ENCODE assay signal across 21 cellular contexts in genomic region chr1:3820316-3820715, GRCh38. TPM values are rescaled to one million over a fixed set of nuclear protein-coding genes. Genes with fewer than 3 reads are reported as not detected.
DNase-seq lines count a peak whose midpoint lies in the region; ATAC-seq, FAIRE-seq and TF ChIP-seq lines count a peak whose summit lies in the region.
"Had no signal": no experiment of that assay in that cellular context is flagged by ENCODE, and none has a peak within 500 bp of the region (broad histone marks: within the 10 kb centered on the region; RNA-seq: fewer than 3 reads in every experiment).

No MANE protein-coding gene starts in this region.

- TF ChIP-seq POLR2A in sigmoid colon (IDR thresholded peaks at IDR 0.05), result no peak

- 93 to 94% methylated on average over 8 of the region's 8 CpGs for WGBS in sigmoid colon, 2 donors

- H3K27ac Mint-ChIP-seq in brain, result peak overlapping the region; percentile 81 to 97 (median 94)

- no peak for FAIRE-seq in kidney (lab: Jason Lieb, UNC)
- FAIRE-seq: A204.1, G401.6, GM12878, H1 had no signal

- H3K4me1 Mint-ChIP-seq in brain, result peaks cover 37% of the 10 kb centered on the region

- H3K9ac ChIP-seq in BLaER1 (peak overlapping the region; percentile 48), kidney (ENCODE audit: low read length in 2 of 2) (no peak overlapping the region)

- 0 out of 2 replicates have a peak overlapping the region, but pooled peaks have one; percentile 21 for H3K4me3 ChIP-seq in BLaER1
- no peak overlapping the region for H3K4me3 ChIP-seq in kidney (ENCODE audit: low read length in 2 of 2)
- no peak overlapping the region for H3K4me3 ChIP-seq in sigmoid colon
- H3K4me3 ChIP-seq: GM12878 had no signal

- H3K36me3 Mint-ChIP-seq in brain, result peaks cover 51% of the 10 kb centered on the region

- intact Hi-C loops in kidney (cut with DNase I) (no loop called here), sigmoid colon (cut with DNase I) (no loop called here)

- H3K36me3 ChIP-seq in BLaER1 (peaks cover 84% of the 10 kb centered on the region), kidney (ENCODE audit: control insufficient read depth in 1 of 2, insufficient read depth in 2 of 2, low read length in 2 of 2) (peaks cover 20 to 28% of the 10 kb centered on the region in 2 donors), sigmoid colon (peaks cover 12 to 88% (median 38%) of the 10 kb centered on the region in 4 donors)

- H3K27me3 ChIP-seq in BLaER1 (no peaks in the 10 kb centered on the region), sigmoid colon (no peaks in the 10 kb centered on the region)

- H3K9me3 Mint-ChIP-seq in brain, result no peaks in the 10 kb centered on the region
- H3K9me3 Mint-ChIP-seq: CD14-positive monocyte had no signal

- H3K9me3 ChIP-seq in BLaER1 (no peaks in the 10 kb centered on the region), kidney (ENCODE audit: control insufficient read depth in 1 of 2, low read length in 2 of 2) (no peaks in the 10 kb centered on the region), sigmoid colon (no peaks in the 10 kb centered on the region)

- peak overlapping the region in 1 of 5 experiments; percentile 10 for H3K4me3 Mint-ChIP-seq in brain
- H3K4me3 Mint-ChIP-seq: CD14-positive monocyte had no signal

- no peak for TF ChIP-seq EP300 in sigmoid colon (IDR thresholded peaks at IDR 0.05)

- H3K4me2 ChIP-seq in BLaER1, result peak overlapping the region; percentile 79

- peak; percentile 11 for DNase-seq in kidney
- peak; percentile 25 for DNase-seq in sigmoid colon
- no peak for DNase-seq in NCI-H2029 treated with DMSO at 0.1 percent for 48 hours (lab: John Stamatoyannopoulos, UW)
- no peak for DNase-seq in HuH-7.5 (ENCODE audit: low spot score)
- DNase-seq: HCEC 1CT, NCI-H1092, NCI-H1417 treated with DMSO at 0.1 percent for 48 hours, NCI-H2081 treated with DMSO at 0.1 percent for 48 hours, NCI-H510A treated with DMSO at 0.1 percent for 48 hours, SHP77 had no signal

- H3K4me1 ChIP-seq in BLaER1, result peaks cover 34% of the 10 kb centered on the region
- peaks cover 3 to 9% of the 10 kb centered on the region in 2 donors for H3K4me1 ChIP-seq in kidney (ENCODE audit: control insufficient read depth in 1 of 2, insufficient read depth in 1 of 2, low read depth in 1 of 2, low read length in 2 of 2)
- no peaks in the 10 kb centered on the region for H3K4me1 ChIP-seq in sigmoid colon

- ATAC-seq in GM21619 (IDR thresholded peaks at IDR 0.05; ENCODE audit: unreplicated experiment) (no peak), GM18909 (IDR thresholded peaks at IDR 0.05; ENCODE audit: poor library complexity, unreplicated experiment) (no peak)
- ATAC-seq: GM12878, Panc1 had no signal

- TF ChIP-seq CTCF in brain (conservative IDR thresholded peaks at IDR 0.05), result no peak
- TF ChIP-seq CTCF in kidney (IDR thresholded peaks at IDR 0.05; ENCODE audit: borderline replicate concordance, extremely low read depth, insufficient read depth), result no peak
- no peak for TF ChIP-seq CTCF in sigmoid colon (IDR thresholded peaks at IDR 0.05)

- peaks cover 2% of the 10 kb centered on the region for H3K27me3 Mint-ChIP-seq in brain

- H4K20me1 ChIP-seq in BLaER1, result no peaks in the 10 kb centered on the region

- H3K27ac ChIP-seq in BLaER1 (peak overlapping the region; percentile 68), kidney (ENCODE audit: low read depth in 2 of 2, low read length in 2 of 2) (no peak overlapping the region), sigmoid colon (no peak overlapping the region)
- H3K27ac ChIP-seq: HL-60 had no signal

RNA-seq across cellular contexts. Expression of gene LRRC47, which starts 24.0 kb away (rescaled TPM):
- polyA plus RNA-seq in brain (ENCODE audit: insufficient read depth, low read depth, low replicate concordance) (48.3 TPM), kidney (ENCODE audit: insufficient read depth, low read depth, low replicate concordance) (28.8 TPM), sigmoid colon (10 to 100 TPM; 11.4 to 25.9 (median 13.2) TPM)
- total RNA-seq in kidney (42.4 TPM), sigmoid colon (10 to 100 TPM; 26.7 to 36.4 (median 31.2) TPM)

RNA-seq across cellular contexts. Expression of gene CEP104, which starts 36.7 kb away (rescaled TPM):
- 28.6 TPM for polyA plus RNA-seq in brain (ENCODE audit: insufficient read depth, low read depth, low replicate concordance)
- total RNA-seq in kidney, result 51.2 TPM
- 11.1 TPM for polyA plus RNA-seq in kidney (ENCODE audit: insufficient read depth, low read depth, low replicate concordance)
- 10 to 100 TPM; 21.6 to 32.5 (median 25.3) TPM for total RNA-seq in sigmoid colon
- 10 to 100 TPM; 12.0 to 16.0 (median 12.9) TPM for polyA plus RNA-seq in sigmoid colon

RNA-seq across cellular contexts. Expression of gene DFFB, which starts 37.0 kb away (rescaled TPM):
- polyA plus RNA-seq in brain (ENCODE audit: insufficient read depth, low read depth, low replicate concordance) (3.9 TPM), kidney (ENCODE audit: insufficient read depth, low read depth, low replicate concordance) (5.6 TPM), sigmoid colon (1 to 10 TPM; 1.8 to 9.0 (median 3.2) TPM)
- total RNA-seq in kidney (8.2 TPM), sigmoid colon (1 to 10 TPM; 2.9 to 7.4 (median 6.6) TPM)

RNA-seq across cellular contexts. Expression of gene SMIM1, which starts 47.8 kb away (rescaled TPM):
- polyA plus RNA-seq in brain (ENCODE audit: insufficient read depth, low read depth, low replicate concordance) (5.6 TPM), kidney (ENCODE audit: insufficient read depth, low read depth, low replicate concordance) (49.5 TPM), sigmoid colon (10 to 100 TPM in 1 of 3 donors, 1 to 10 TPM in 2; 2.7 to 10.8 (median 3.7) TPM)
- total RNA-seq in kidney (7.0 TPM), sigmoid colon (1 to 10 TPM in 3 of 4 donors, not detected in 1; 6.1 to 8.6 (median 7.5) TPM)
- total RNA-seq: GM12878 had no signal

Comparison
In these comparisons a context has a peak if more than half of its experiments do, and no peak if none do; other contexts are left out.
1. DNase-seq: peak in kidney (single experiment) and sigmoid colon (single experiment); none in NCI-H2029 treated with DMSO at 0.1 percent for 48 hours (single experiment) and HuH-7.5 (single experiment).